ENCODE assay signal across 13 cellular contexts in genomic region chr19:45401815-45402468, GRCh38. TPM values are rescaled to one million over a fixed set of nuclear protein-coding genes. Genes with fewer than 3 reads are reported as not detected.
DNase-seq lines count a peak whose midpoint lies in the region; ATAC-seq, FAIRE-seq and TF ChIP-seq lines count a peak whose summit lies in the region.
"Had no signal": no experiment of that assay in that cellular context is flagged by ENCODE, and none has a peak within 500 bp of the region (broad histone marks: within the 10 kb centered on the region; RNA-seq: fewer than 3 reads in every experiment).

No MANE protein-coding gene starts in this region.

- no peak for TF ChIP-seq EP300 in A549 (IDR thresholded peaks at IDR 0.05)

- no peak overlapping the region for H2BK120ac ChIP-seq in mesendoderm (ENCODE audit: low read depth, low read length)

- H3K79me1 ChIP-seq in mesendoderm (ENCODE audit: low read length) = peaks cover 13% of the 10 kb centered on the region

- TF ChIP-seq CTCF in A549 (IDR thresholded peaks at IDR 0.05) (no peak), chondrocyte (IDR thresholded peaks at IDR 0.05) (no peak), lower leg skin (IDR thresholded peaks at IDR 0.05) (no peak)

- H3K27ac ChIP-seq in A549 = peak overlapping the region; percentile 94 to 96
- H3K27ac ChIP-seq in HUES64 (ENCODE audit: low read depth, low read length) = no peak overlapping the region
- peak overlapping the region; percentile 3 for H3K27ac ChIP-seq in mesendoderm (ENCODE audit: low read depth, low read length)

- peak overlapping the region; percentile 91 for H3K27ac Mint-ChIP-seq in chondrocyte (ENCODE audit: unreplicated experiment)
- H3K27ac Mint-ChIP-seq: brain had no signal

- no peak for TF ChIP-seq RAD21 in A549 (conservative IDR thresholded peaks at IDR 0.05 in 1 of 2, IDR thresholded peaks at IDR 0.05 in 1 of 2)

- TF ChIP-seq POLR2A in A549 (IDR thresholded peaks at IDR 0.05; ENCODE audit: low read length) (no peak), lower leg skin (IDR thresholded peaks at IDR 0.05) (no peak)

- H3K4ac ChIP-seq in mesendoderm (ENCODE audit: low read depth, low read length) = no peak overlapping the region

- peaks cover 3% of the 10 kb centered on the region for H3K79me2 ChIP-seq in mesendoderm (ENCODE audit: control insufficient read depth, insufficient read depth, low read length)

- peaks cover 28% of the 10 kb centered on the region for H3K4me1 ChIP-seq in A549
- peaks cover 13% of the 10 kb centered on the region for H3K4me1 ChIP-seq in HUES64 (ENCODE audit: insufficient read depth, low read length)
- H3K4me1 ChIP-seq in mesendoderm (ENCODE audit: control insufficient read depth, low read depth, low read length) = peaks cover 9% of the 10 kb centered on the region

- peak overlapping the region; percentile 65 for H3K56ac ChIP-seq in mesendoderm (ENCODE audit: low read length)

- H3K36me3 Mint-ChIP-seq in chondrocyte (ENCODE audit: low read depth) = peaks cover 4% of the 10 kb centered on the region
- H3K36me3 Mint-ChIP-seq: brain had no signal

- peaks cover 43% of the 10 kb centered on the region for H3K4me1 Mint-ChIP-seq in chondrocyte (ENCODE audit: low read depth)

- H3K9me3 Mint-ChIP-seq in chondrocyte (ENCODE audit: low read depth) = no peaks in the 10 kb centered on the region

- peaks cover 10% of the 10 kb centered on the region for H3K27me3 ChIP-seq in HUES64 (ENCODE audit: insufficient read depth, low read length)
- no peaks in the 10 kb centered on the region for H3K27me3 ChIP-seq in mesendoderm (ENCODE audit: insufficient read depth, low read length, poor library complexity)

- FAIRE-seq in A549 (lab: Jason Lieb, UNC) = no peak
- FAIRE-seq: endometrium had no signal

- H2BK5ac ChIP-seq in mesendoderm (ENCODE audit: low read length) = no peak overlapping the region

- no peaks in the 10 kb centered on the region for H3K9me3 ChIP-seq in A549
- H3K9me3 ChIP-seq in HUES64 (ENCODE audit: insufficient read depth, low read depth, low read length) = no peaks in the 10 kb centered on the region

- no peak for DNase-seq in A549 (ENCODE audit: low read depth in 1 of 2, low spot score in 1 of 2)
- DNase-seq in chondrocyte (ENCODE audit: low spot score) = no peak
- DNase-seq in mesendoderm = no peak
- DNase-seq in activated gamma-delta T cell (lab: John Stamatoyannopoulos, UW) = no peak
- DNase-seq in NK-92 (lab: John Stamatoyannopoulos, UW; ENCODE audit: unreplicated experiment) = no peak
- DNase-seq in lower leg skin (ENCODE audit: low spot score in 2 of 2) = no peak
- DNase-seq: activated CD4-positive, alpha-beta T cell treated with anti-CD3 and anti-CD28 coated beads, Interleukin-2, amount 50 U/mL, for 4 hours; NCI-H524 treated with DMSO at 0.1 percent for 48 hours; SHP77 had no signal

- CTCF ChIA-PET in A549 (lab: Yijun Ruan, JAX) = interaction anchor here (0.6 to 6.3 kb wide), 42 partner anchors 10 to 631 kb away, joined by 3 to 99 read pairs (median 5); partner anchors contain the start of genes BLOC1S3, ERCC1, ERCC2 and TRAPPC6A

- H4K5ac ChIP-seq in mesendoderm (ENCODE audit: low read length) = no peak overlapping the region

- no peak overlapping the region for H3K23ac ChIP-seq in mesendoderm (ENCODE audit: low read length)

- H4K8ac ChIP-seq in mesendoderm (ENCODE audit: low read depth, low read length) = no peak overlapping the region

- intact Hi-C loops in lower leg skin (cut with DNase I; ENCODE audit: low total_unique reads) = no loop called here

- H3K4me3 Mint-ChIP-seq in chondrocyte (ENCODE audit: unreplicated experiment) = peak overlapping the region; percentile 58

- H3K4me2 ChIP-seq in A549 = peak overlapping the region; percentile 86
- no peak overlapping the region for H3K4me2 ChIP-seq in mesendoderm (ENCODE audit: low read length)

- H3K9ac ChIP-seq in HUES64 (ENCODE audit: low read depth, low read length) (no peak overlapping the region), mesendoderm (ENCODE audit: low read length) (no peak overlapping the region)

- ATAC-seq in A549 = no peak
- no peak for ATAC-seq in GM19467 (IDR thresholded peaks at IDR 0.05; ENCODE audit: unreplicated experiment)

- H2BK15ac ChIP-seq in mesendoderm (replicated peaks; ENCODE audit: low read depth) = no peak overlapping the region

- H2AK5ac ChIP-seq in mesendoderm (ENCODE audit: low read length) = no peak overlapping the region

- no peaks in the 10 kb centered on the region for H3K36me3 ChIP-seq in HUES64 (ENCODE audit: insufficient read depth, low read length)
- H3K36me3 ChIP-seq in mesendoderm (ENCODE audit: control insufficient read depth, insufficient read depth, low read length) = no peaks in the 10 kb centered on the region

- no peaks in the 10 kb centered on the region for H3K27me3 Mint-ChIP-seq in chondrocyte (ENCODE audit: low read depth)

- 52% methylated on average over 14 of the region's 16 CpGs for WGBS in A549 (ENCODE audit: missing lambda C conversion rate)
- 60% methylated on average over 15 of the region's 16 CpGs for WGBS in HUES64
- no CpG with 5 or more reads among the region's 16 CpGs for WGBS in mesendoderm (ENCODE audit: extremely low coverage, insufficient coverage, low lambda C conversion rate)
- 40 to 45% methylated on average over 16 of the region's 16 CpGs for WGBS in lower leg skin, 2 donors

- no peak overlapping the region for H3K18ac ChIP-seq in mesendoderm (ENCODE audit: low read length)

- POLR2A ChIA-PET in A549 (lab: Yijun Ruan, JAX) = interaction anchor here (0.6 to 1.5 kb wide), 4 partner anchors 22 to 504 kb away, joined by 3 to 6 read pairs (median 3); partner anchors contain the start of genes BLOC1S3 and TRAPPC6A

- H3K4me3 ChIP-seq in A549 (peak overlapping the region; percentile 36), HUES64 (ENCODE audit: low read length) (peak overlapping the region; percentile 17; the same call in 1 of the 2 replicates), mesendoderm (ENCODE audit: low read length) (no peak overlapping the region), lower leg skin (ENCODE audit: low read depth, poor library complexity, severe bottlenecking) (no peak overlapping the region)

TF ChIP-seq in A549, 52 proteins besides CTCF, POLR2A, EP300 and RAD21 (continues in another document):
- TF ChIP-seq CHD2 (IDR thresholded peaks at IDR 0.05; ENCODE audit: low read length, partially characterized antibody) (peak; percentile 35), CBX2 (IDR thresholded peaks at IDR 0.05; ENCODE audit: borderline replicate concordance, low read depth) (no peak), SREBF2 (IDR thresholded peaks at IDR 0.05) (no peak), JUNB (IDR thresholded peaks at IDR 0.05) (no peak), TP53 (CRISPR knock-in tag; IDR thresholded peaks at IDR 0.05) (no peak), KDM5A (IDR thresholded peaks at IDR 0.05) (no peak)

RNA-seq across cellular contexts. Expression of gene PPP1R13L, which starts 2.9 kb away (rescaled TPM):
- polyA plus RNA-seq in A549 (2011; rRNA removed) (3.2 and 5.7 TPM in 2 replicates), A549 (2017; fragmentation: RNase III; extraction: RNeasy Plus Mini Kit Qiagen cat#74134 plus additional on column Dnase treatment) (18.9 to 23.2 TPM (median 20.9 TPM) in 3 replicates)
- polyA plus RNA-seq in A549 (2012; cell fraction: cytosol; rRNA removed) = 12.6 and 19.2 TPM in 2 replicates
- 33.8 and 53.7 TPM in 2 replicates for polyA plus RNA-seq in A549 (2012; cell fraction: nucleus; rRNA removed)
- polyA minus RNA-seq in A549 (2011; rRNA and poly(A)+ RNA removed) = 5.7 and 7.2 TPM in 2 replicates
- 15.4 TPM for polyA plus RNA-seq in HUES64 (2013, experiment 1 of 2)
- 19.3 TPM for polyA plus RNA-seq in HUES64 (2013, experiment 2 of 2)
- total RNA-seq in chondrocyte (67.2 to 111 TPM (median 110 TPM) in 3 replicates), lower leg skin (100 to 1,000 TPM; 257 to 851 (median 501) TPM)
- 40.0 TPM for polyA plus RNA-seq in mesendoderm (2013, experiment 1 of 2)
- 39.1 TPM for polyA plus RNA-seq in mesendoderm (2013, experiment 2 of 2)

RNA-seq across cellular contexts. Expression of gene POLR1G, which starts 4.5 kb away (rescaled TPM):
- polyA plus RNA-seq in A549 (2011; rRNA removed) (11.7 and 15.1 TPM in 2 replicates), A549 (2017; fragmentation: RNase III; extraction: RNeasy Plus Mini Kit Qiagen cat#74134 plus additional on column Dnase treatment) (28.2 to 34.0 TPM (median 31.2 TPM) in 3 replicates)
- polyA plus RNA-seq in A549 (2012; cell fraction: cytosol; rRNA removed) = 22.5 and 22.8 TPM in 2 replicates
- 17.7 and 21.5 TPM in 2 replicates for polyA plus RNA-seq in A549 (2012; cell fraction: nucleus; rRNA removed)
- polyA minus RNA-seq in A549 (2011; rRNA and poly(A)+ RNA removed) = 7.0 and 9.0 TPM in 2 replicates
- polyA plus RNA-seq in HUES64 (2013, experiment 1 of 2) = 22.8 TPM
- 22.9 TPM for polyA plus RNA-seq in HUES64 (2013, experiment 2 of 2)
- total RNA-seq in chondrocyte (7.3 to 10.4 TPM (median 9.6 TPM) in 3 replicates), lower leg skin (1 to 10 TPM; 4.0 to 8.1 (median 5.6) TPM)
- 53.1 TPM for polyA plus RNA-seq in mesendoderm (2013, experiment 1 of 2)
- 52.0 TPM for polyA plus RNA-seq in mesendoderm (2013, experiment 2 of 2)

RNA-seq across cellular contexts. Expression of gene ERCC1, which starts 21.8 kb away (rescaled TPM):
- polyA plus RNA-seq in A549 (2011; rRNA removed) = 81.7 and 109 TPM in 2 replicates
- 165 and 195 TPM in 2 replicates for polyA plus RNA-seq in A549 (2012; cell fraction: cytosol; rRNA removed)
- 178 and 201 TPM in 2 replicates for polyA plus RNA-seq in A549 (2012; cell fraction: nucleus; rRNA removed)
- polyA plus RNA-seq in A549 (2017; fragmentation: RNase III; extraction: RNeasy Plus Mini Kit Qiagen cat#74134 plus additional on column Dnase treatment) = 89.7 to 97.6 TPM (median 93.0 TPM) in 3 replicates
- 175 and 210 TPM in 2 replicates for polyA minus RNA-seq in A549 (2011; rRNA and poly(A)+ RNA removed)
- 34.4 TPM for polyA plus RNA-seq in HUES64 (2013, experiment 1 of 2)
- polyA plus RNA-seq in HUES64 (2013, experiment 2 of 2) = 45.5 TPM
- total RNA-seq in chondrocyte = 72.4 to 93.1 TPM (median 77.9 TPM) in 3 replicates
- polyA plus RNA-seq in mesendoderm (2013, experiment 1 of 2) = 41.5 TPM
- polyA plus RNA-seq in mesendoderm (2013, experiment 2 of 2) = 39.9 TPM
- 100 to 1,000 TPM in 1 of 4 donors, 10 to 100 TPM in 3; 57.7 to 111 (median 76.5) TPM for total RNA-seq in lower leg skin

RNA-seq across cellular contexts. Expression of gene ERCC2, which starts 31.6 kb away (rescaled TPM):
- polyA plus RNA-seq in A549 (2011; rRNA removed) = 12.9 and 15.0 TPM in 2 replicates
- 25.0 and 32.1 TPM in 2 replicates for polyA plus RNA-seq in A549 (2012; cell fraction: cytosol; rRNA removed)
- 99.2 and 129 TPM in 2 replicates for polyA plus RNA-seq in A549 (2012; cell fraction: nucleus; rRNA removed)
- polyA plus RNA-seq in A549 (2017; fragmentation: RNase III; extraction: RNeasy Plus Mini Kit Qiagen cat#74134 plus additional on column Dnase treatment) = 19.8 to 21.5 TPM (median 19.9 TPM) in 3 replicates
- polyA minus RNA-seq in A549 (2011; rRNA and poly(A)+ RNA removed) = 24.4 and 27.1 TPM in 2 replicates
- 45.8 TPM for polyA plus RNA-seq in HUES64 (2013, experiment 1 of 2)
- polyA plus RNA-seq in HUES64 (2013, experiment 2 of 2) = 43.3 TPM
- 29.6 to 38.0 TPM (median 32.5 TPM) in 3 replicates for total RNA-seq in chondrocyte
- polyA plus RNA-seq in mesendoderm (2013, experiment 1 of 2) = 51.8 TPM
- polyA plus RNA-seq in mesendoderm (2013, experiment 2 of 2) = 56.8 TPM
- 10 to 100 TPM in 1 of 4 donors, 1 to 10 TPM in 3; 8.5 to 22.4 (median 9.8) TPM for total RNA-seq in lower leg skin

Comparison
In these comparisons a context has a peak if more than half of its experiments do, and no peak if none do; other contexts are left out.
1. H3K4me3 ChIP-seq: peak in A549 (single experiment) and HUES64 (single experiment); none in mesendoderm (single experiment) and lower leg skin (single experiment).